Comparison of ENCODE assay signal across 1 cellular context in the genomic region with DNA sequence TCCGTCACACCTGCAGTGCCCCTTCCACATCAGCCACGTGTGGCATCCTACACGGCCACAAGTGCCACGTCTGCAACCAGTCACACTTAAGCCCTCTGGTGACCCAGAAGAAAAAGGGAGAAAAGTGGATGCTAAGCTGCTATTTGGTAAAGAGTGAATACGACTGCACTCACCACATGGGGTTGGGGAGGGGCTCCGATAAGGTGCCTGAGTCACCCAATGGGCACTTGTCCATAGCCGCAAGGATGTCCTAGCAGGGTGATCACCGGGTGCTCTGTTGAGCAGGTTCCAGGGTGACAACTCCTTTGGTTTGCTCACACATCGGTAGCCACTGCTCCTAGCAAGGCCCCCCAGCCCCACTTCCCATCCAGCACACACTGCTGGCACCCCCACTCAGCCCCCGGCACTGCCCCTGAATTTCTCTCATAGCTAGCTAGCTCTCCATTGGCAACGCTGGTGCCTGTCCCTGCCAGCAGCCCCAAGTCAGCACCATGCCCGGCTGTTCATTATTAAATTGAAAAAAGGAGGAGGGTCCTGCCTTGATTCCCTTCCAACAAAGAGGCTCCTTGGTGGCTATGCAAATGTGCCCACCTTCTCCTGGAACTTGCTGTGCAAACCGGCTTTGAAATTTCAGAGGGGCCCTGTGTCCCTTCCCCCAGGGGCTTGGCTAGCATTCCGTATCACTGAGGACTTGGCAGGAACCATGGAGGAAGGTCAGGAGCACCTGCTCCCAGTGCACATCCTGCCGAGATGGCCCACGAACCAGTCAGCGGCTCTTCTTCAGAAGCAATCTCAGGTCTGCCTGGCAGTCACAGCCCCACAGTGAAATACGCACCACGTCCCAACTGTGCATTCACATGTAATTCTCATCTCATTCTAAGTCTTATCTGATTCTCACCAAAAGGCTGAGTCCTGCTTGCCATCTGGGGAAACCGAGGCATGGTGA.
TF ChIP-seq lines count a peak whose summit lies in the region.

No MANE protein-coding gene starts in this region.

TF ChIP-seq in K562, 482 proteins besides CTCF, POLR2A, EP300 and RAD21 (continued from another document):
- TF ChIP-seq, protein P1, sequence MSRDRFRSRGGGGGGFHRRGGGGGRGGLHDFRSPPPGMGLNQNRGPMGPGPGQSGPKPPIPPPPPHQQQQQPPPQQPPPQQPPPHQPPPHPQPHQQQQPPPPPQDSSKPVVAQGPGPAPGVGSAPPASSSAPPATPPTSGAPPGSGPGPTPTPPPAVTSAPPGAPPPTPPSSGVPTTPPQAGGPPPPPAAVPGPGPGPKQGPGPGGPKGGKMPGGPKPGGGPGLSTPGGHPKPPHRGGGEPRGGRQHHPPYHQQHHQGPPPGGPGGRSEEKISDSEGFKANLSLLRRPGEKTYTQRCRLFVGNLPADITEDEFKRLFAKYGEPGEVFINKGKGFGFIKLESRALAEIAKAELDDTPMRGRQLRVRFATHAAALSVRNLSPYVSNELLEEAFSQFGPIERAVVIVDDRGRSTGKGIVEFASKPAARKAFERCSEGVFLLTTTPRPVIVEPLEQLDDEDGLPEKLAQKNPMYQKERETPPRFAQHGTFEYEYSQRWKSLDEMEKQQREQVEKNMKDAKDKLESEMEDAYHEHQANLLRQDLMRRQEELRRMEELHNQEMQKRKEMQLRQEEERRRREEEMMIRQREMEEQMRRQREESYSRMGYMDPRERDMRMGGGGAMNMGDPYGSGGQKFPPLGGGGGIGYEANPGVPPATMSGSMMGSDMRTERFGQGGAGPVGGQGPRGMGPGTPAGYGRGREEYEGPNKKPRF (IDR thresholded peaks at IDR 0.05; ENCODE audit: low read depth, low read length) = no peak
- TF ChIP-seq STAG1 (CRISPR knock-in tag; IDR thresholded peaks at IDR 0.05; ENCODE audit: borderline replicate concordance) = no peak
- no peak for TF ChIP-seq SRSF7 (optimal IDR thresholded peaks at IDR 0.05; ENCODE audit: low read depth, low read length)
